ENCODE assay signal across 8 cellular contexts in genomic region chr2:6369266-6369665, GRCh38.
"Had no signal": no experiment of that assay in that cellular context is flagged by ENCODE, and none has a peak within 500 bp of the region (broad histone marks: within the 10 kb centered on the region; RNA-seq: fewer than 3 reads in every experiment).

No MANE protein-coding gene starts in this region.

- DNase-seq: H9, HCEC 1CT had no signal

- H3K4me2 ChIP-seq: GM23338 had no signal

- H3K4me3 ChIP-seq: GM23338, K562 had no signal

- ATAC-seq: GM23338, HepG2, K562 had no signal

- FAIRE-seq: H1, H54, HepG2, K562 had no signal

- H2AFZ ChIP-seq: GM23338 had no signal

- H3K27ac ChIP-seq: HL-60 had no signal
